In the genomic region with DNA sequence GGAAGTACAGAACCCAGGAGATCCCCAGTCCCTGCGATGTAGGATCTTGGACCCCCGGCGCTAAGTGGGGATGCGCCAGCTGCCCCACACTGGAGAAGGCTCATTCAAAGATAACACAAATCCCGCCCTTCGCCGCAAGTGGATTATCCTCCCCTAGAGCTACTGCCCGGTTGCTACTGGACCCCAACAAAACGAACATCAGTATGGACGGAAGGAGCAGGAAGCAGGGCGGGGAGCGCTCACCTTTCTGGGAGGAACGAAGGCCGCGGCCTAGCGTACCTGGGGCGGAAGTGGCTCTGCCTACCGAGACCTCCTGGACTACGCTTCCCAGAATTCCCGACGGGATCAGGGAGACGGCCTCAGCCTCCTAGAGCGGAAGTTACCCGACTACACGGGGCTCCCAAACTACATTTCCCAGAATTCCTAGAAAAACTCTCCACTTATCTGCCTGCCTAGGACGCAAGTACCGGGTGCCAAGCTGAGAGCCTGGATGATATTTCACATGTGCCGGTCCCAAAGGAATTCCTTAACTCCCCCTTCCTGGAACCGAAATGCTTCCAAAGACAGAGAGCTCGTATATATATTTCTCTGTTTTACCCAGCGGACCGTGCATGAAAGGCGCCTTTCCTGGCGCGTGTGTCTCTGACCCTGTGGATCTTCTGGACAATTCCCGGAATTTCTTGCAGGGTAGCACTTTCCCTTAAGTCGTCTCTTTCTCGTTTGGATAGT, we compare ENCODE assay signal across 8 cellular contexts. TPM values are rescaled to one million over a fixed set of nuclear protein-coding genes. Genes with fewer than 3 reads are reported as not detected.
DNase-seq lines count a peak whose midpoint lies in the region; ATAC-seq and TF ChIP-seq lines count a peak whose summit lies in the region.

A gene (minus strand): TSS at position 298 of the 729 bp plus-strand sequence. CDS start 16,141 bp downstream, outside the sequence.

- 1 to 3% methylated on average over 37 to 38 of the region's 38 CpGs for WGBS in tibial nerve, 2 donors

- TF ChIP-seq EP300 in tibial nerve (IDR thresholded peaks at IDR 0.05), result peak; percentile 75 to 78

- POLR2A ChIA-PET in activated B cell treated with CpG ODN at 0.5 μM for 24 hours (lab: Charles Lee), result interaction anchor here (0.8 kb wide), 1 partner anchor 295 kb away, joined by 3 read pairs; no protein-coding TSS in a partner anchor

- H3K27ac ChIP-seq in muscle layer of duodenum (ENCODE audit: low read length), result peak within 1 kb of the TSS; percentile 51
- peak within 1 kb of the TSS in 3 of 4 donors; percentile 48 to 62 (median 52) for H3K27ac ChIP-seq in tibial nerve

- peaks cover 3% of the 10 kb centered on the region for H3K36me3 Mint-ChIP-seq in activated B cell treated with CpG ODN at 0.5 μM for 24 hours (ENCODE audit: low read depth)

- no peaks in the 10 kb centered on the region for H3K27me3 Mint-ChIP-seq in activated B cell treated with CpG ODN at 0.5 μM for 24 hours

- no peak for TF ChIP-seq CTCF in activated B cell treated with CpG ODN at 0.5 μM for 24 hours (IDR thresholded peaks at IDR 0.05)
- TF ChIP-seq CTCF in fibroblast of villous mesenchyme (IDR thresholded peaks at IDR 0.05; ENCODE audit: insufficient read depth, low read depth, low read length), result no peak
- TF ChIP-seq CTCF in tibial nerve (IDR thresholded peaks at IDR 0.05), result peak in 1 of 5 experiments; percentile 10

- CTCF ChIA-PET in activated B cell treated with CpG ODN at 0.5 μM for 24 hours (lab: Charles Lee), result no interaction called here

- peak within 1 kb of the TSS; percentile 70 for H3K27ac Mint-ChIP-seq in activated B cell treated with CpG ODN at 0.5 μM for 24 hours

- H3K4me3 ChIP-seq in fibroblast of villous mesenchyme (ENCODE audit: low read depth, low read length) (peak within 1 kb of the TSS; percentile 68), muscle layer of duodenum (ENCODE audit: low read depth in 1 of 2, low read length in 2 of 2) (peak within 1 kb of the TSS; percentile 71 to 82), tibial nerve (peak within 1 kb of the TSS; percentile 34 to 55 (median 46))

- intact Hi-C loops in activated B cell treated with CpG ODN at 0.5 μM for 24 hours (cut with micrococcal nuclease), result no loop called here

- H3K4me3 Mint-ChIP-seq in activated B cell treated with CpG ODN at 0.5 μM for 24 hours, result peak within 1 kb of the TSS; percentile 80

- peaks cover 23% of the 10 kb centered on the region for H3K9me3 Mint-ChIP-seq in activated B cell treated with CpG ODN at 0.5 μM for 24 hours

- ATAC-seq in activated B cell treated with CpG ODN at 0.5 μM for 24 hours (ENCODE audit: low read depth) (peak; percentile 82), GM21825 (IDR thresholded peaks at IDR 0.05; ENCODE audit: unreplicated experiment) (no peak)

- no peaks in the 10 kb centered on the region for H3K36me3 ChIP-seq in muscle layer of duodenum (ENCODE audit: control insufficient read depth in 1 of 2, insufficient read depth in 2 of 2, low read length in 2 of 2)
- peaks cover 0 to 17% (median 0%) of the 10 kb centered on the region in 3 donors for H3K36me3 ChIP-seq in tibial nerve

- TF ChIP-seq POLR2A in tibial nerve (IDR thresholded peaks at IDR 0.05), result no peak

- peaks cover 0 to 4% of the 10 kb centered on the region in 2 donors for H3K9me3 ChIP-seq in muscle layer of duodenum (ENCODE audit: control insufficient read depth in 1 of 2, low read length in 2 of 2)
- peaks cover 0 to 28% (median 10%) of the 10 kb centered on the region in 4 donors for H3K9me3 ChIP-seq in tibial nerve

- H3K4me1 Mint-ChIP-seq in activated B cell treated with CpG ODN at 0.5 μM for 24 hours, result peaks cover 13% of the 10 kb centered on the region

- peak; percentile 78 for DNase-seq in GM04504 (ENCODE audit: low read depth)
- peak; percentile 92 for DNase-seq in NCI-H2029 treated with DMSO at 0.1 percent for 48 hours (lab: John Stamatoyannopoulos, UW)
- peak; percentile 19 for DNase-seq in activated B cell treated with CpG ODN at 0.5 μM for 24 hours
- DNase-seq in fibroblast of villous mesenchyme (ENCODE audit: low read depth), result peak; percentile 93
- peak; percentile 54 to 82 for DNase-seq in tibial nerve (ENCODE audit: low spot score in 2 of 2)
- DNase-seq in NOMO-1 treated with dmso at 0.1 percent for 144 hours (lab: John Stamatoyannopoulos, UW; ENCODE audit: unreplicated experiment), result no peak

- H3K27me3 ChIP-seq in muscle layer of duodenum (ENCODE audit: low read depth, low read length) (no peaks in the 10 kb centered on the region), tibial nerve (no peaks in the 10 kb centered on the region)

- peaks cover 0 to 5% of the 10 kb centered on the region in 2 donors for H3K4me1 ChIP-seq in muscle layer of duodenum (ENCODE audit: control insufficient read depth in 1 of 2, insufficient read depth in 2 of 2, low read length in 2 of 2)
- peaks cover 0 to 13% (median 3%) of the 10 kb centered on the region in 4 donors for H3K4me1 ChIP-seq in tibial nerve

RNA-seq across cellular contexts. Expression of the gene that starts here (rescaled TPM):
- total RNA-seq in activated B cell treated with CpG ODN at 0.5 μM for 24 hours (2.5 and 2.8 TPM in 2 replicates), fibroblast of villous mesenchyme (6.4 and 8.6 TPM in 2 replicates), tibial nerve (1 to 10 TPM; 5.0 to 5.9 (median 5.3) TPM)
